In genomic region chr2:229586746-229587705, GRCh38 we compare ENCODE assay signal across 8 cellular contexts.
DNase-seq lines count a peak whose midpoint lies in the region; ATAC-seq, FAIRE-seq and TF ChIP-seq lines count a peak whose summit lies in the region.

No MANE protein-coding gene starts in this region.

- no peaks in the 10 kb centered on the region for H3F3A ChIP-seq in OCI-LY1 (ENCODE audit: insufficient read depth, low read length)

- H3K4me1 ChIP-seq in OCI-LY1 (ENCODE audit: insufficient read depth, low read length, severe bottlenecking) (no peaks in the 10 kb centered on the region), kidney (ENCODE audit: control insufficient read depth in 1 of 2, insufficient read depth in 1 of 2, low read depth in 1 of 2, low read length in 2 of 2) (no peaks in the 10 kb centered on the region)

- DNase-seq in EL (peak; percentile 82), cerebellar cortex (ENCODE audit: low spot score) (peak; percentile 67), kidney (peak; percentile 85), OCI-M2 (lab: John Stamatoyannopoulos, UW; ENCODE audit: unreplicated experiment) (no peak)
- peak; percentile 14 for DNase-seq in stimulated activated CD4-positive, alpha-beta T cell treated with anti-CD3 and anti-CD28 coated beads, Interleukin-1b, Interleukin-23, amount 100 ng/mL, for 48 hours

- peak; percentile 74 for ATAC-seq in GM19438 (IDR thresholded peaks at IDR 0.05; ENCODE audit: low read depth, unreplicated experiment)
- peak; percentile 74 for ATAC-seq in HG03520 (IDR thresholded peaks at IDR 0.05; ENCODE audit: unreplicated experiment)

- TF ChIP-seq CTCF in OCI-LY1 (IDR thresholded peaks at IDR 0.05; ENCODE audit: low read length): peak; percentile 76
- TF ChIP-seq CTCF in kidney (IDR thresholded peaks at IDR 0.05; ENCODE audit: borderline replicate concordance, extremely low read depth, insufficient read depth): peak; percentile 77

- H3K36me3 ChIP-seq in OCI-LY1 (ENCODE audit: insufficient read depth, low read length): no peaks in the 10 kb centered on the region
- no peaks in the 10 kb centered on the region for H3K36me3 ChIP-seq in kidney (ENCODE audit: control insufficient read depth in 1 of 2, insufficient read depth in 2 of 2, low read length in 2 of 2)

- H3K9me3 ChIP-seq in OCI-LY1 (ENCODE audit: low read length) (no peaks in the 10 kb centered on the region), kidney (ENCODE audit: control insufficient read depth in 1 of 2, low read length in 2 of 2) (no peaks in the 10 kb centered on the region)

- H3K4me3 ChIP-seq in OCI-LY1 (ENCODE audit: low read depth, low read length, poor library complexity, severe bottlenecking) (no peak overlapping the region), kidney (ENCODE audit: low read length in 2 of 2) (peak overlapping the region in 1 of 2 donors; percentile 43)

- H3K27ac ChIP-seq in OCI-LY1 (ENCODE audit: low read depth, low read length, poor library complexity, severe bottlenecking) (no peak overlapping the region), kidney (ENCODE audit: low read depth in 2 of 2, low read length in 2 of 2) (no peak overlapping the region)

- H3K79me2 ChIP-seq in OCI-LY1 (ENCODE audit: insufficient read depth, low read length): no peaks in the 10 kb centered on the region

- no peaks in the 10 kb centered on the region for H4K20me1 ChIP-seq in OCI-LY1 (ENCODE audit: insufficient read depth, low read length)

- no peak for FAIRE-seq in kidney (lab: Jason Lieb, UNC)

- H2AFZ ChIP-seq in OCI-LY1 (ENCODE audit: low read length): no peak overlapping the region

- H3K9ac ChIP-seq in OCI-LY1 (ENCODE audit: low read length) (no peak overlapping the region), kidney (ENCODE audit: low read length in 2 of 2) (no peak overlapping the region)

- H3K9me2 ChIP-seq in OCI-LY1 (ENCODE audit: low read depth, low read length): no peaks in the 10 kb centered on the region

- H3K4me2 ChIP-seq in OCI-LY1 (ENCODE audit: low read length): no peak overlapping the region

- intact Hi-C loops in kidney (cut with DNase I): no loop called here

- no peaks in the 10 kb centered on the region for H3K27me3 ChIP-seq in OCI-LY1 (ENCODE audit: insufficient read depth, low read length)
